9 cellular contexts compared by ENCODE assay signal in genomic region chr10:130190737-130191115, GRCh38. TPM values are rescaled to one million over a fixed set of nuclear protein-coding genes. Genes with fewer than 3 reads are reported as not detected.
DNase-seq lines count a peak whose midpoint lies in the region; ATAC-seq, FAIRE-seq and TF ChIP-seq lines count a peak whose summit lies in the region.
"Had no signal": no experiment of that assay in that cellular context is flagged by ENCODE, and none has a peak within 500 bp of the region (broad histone marks: within the 10 kb centered on the region; RNA-seq: fewer than 3 reads in every experiment).

No MANE protein-coding gene starts in this region.

- H3K27me3 ChIP-seq in heart left ventricle (peaks cover 0 to 10% (median 0%) of the 10 kb centered on the region in 9 donors), pancreas (no peaks in the 10 kb centered on the region)

- TF ChIP-seq POLR2A in heart left ventricle (IDR thresholded peaks at IDR 0.05), result no peak

- WGBS in heart left ventricle, 4 donors, result 14 to 40% (median 18%) methylated on average over 4 to 25 of the region's 25 CpGs
- WGBS in pancreas, 2 donors, result 6% methylated on average over 14 to 25 of the region's 25 CpGs

- H3K4me1 ChIP-seq in heart left ventricle, result peaks cover 0 to 29% (median 6%) of the 10 kb centered on the region in 12 donors
- peaks cover 0 to 4% (median 0%) of the 10 kb centered on the region in 3 donors for H3K4me1 ChIP-seq in pancreas

- H3K4me3 ChIP-seq in heart left ventricle (peak overlapping the region; percentile 16 to 82 (median 56)), pancreas (peak overlapping the region; percentile 29 to 80 (median 50))

- intact Hi-C loops in heart left ventricle (cut with DNase I), result loop anchor here in 9 of 10 donors (2.0 to 10.0 kb wide), 8 partner anchors 1594 to 1687 kb away; no protein-coding TSS in a partner anchor
- intact Hi-C loops in pancreas (cut with DNase I), result no loop called here

- H3K9me3 ChIP-seq in heart left ventricle (no peaks in the 10 kb centered on the region), pancreas (no peaks in the 10 kb centered on the region)

- H3K36me3 ChIP-seq in heart left ventricle, result peaks cover 0 to 19% (median 7%) of the 10 kb centered on the region in 9 donors
- H3K36me3 ChIP-seq in pancreas, result peaks cover 0 to 2% (median 0%) of the 10 kb centered on the region in 3 donors

- ATAC-seq in heart left ventricle, result peak in 2 of 4 donors; percentile 4 to 13
- peak; percentile 25 to 44 (median 28) for ATAC-seq in pancreas
- ATAC-seq in HG03175 (IDR thresholded peaks at IDR 0.05; ENCODE audit: unreplicated experiment), result no peak

- no peak for TF ChIP-seq CTCF in C4-2B (conservative IDR thresholded peaks at IDR 0.05)
- TF ChIP-seq CTCF in VCaP (conservative IDR thresholded peaks at IDR 0.05), result no peak
- no peak for TF ChIP-seq CTCF in heart left ventricle (IDR thresholded peaks at IDR 0.05)
- no peak for TF ChIP-seq CTCF in pancreas (IDR thresholded peaks at IDR 0.05)

- FAIRE-seq in pancreas (lab: Jason Lieb, UNC), result no peak

- no peak for DNase-seq in heart left ventricle
- DNase-seq in pancreas, result no peak
- DNase-seq in NCI-H1436 (lab: John Stamatoyannopoulos, UW), result no peak
- no peak for DNase-seq in NCI-H2227 (lab: John Stamatoyannopoulos, UW; ENCODE audit: unreplicated experiment)
- DNase-seq in GF-D8 (lab: John Stamatoyannopoulos, UW), result no peak

- H3K27ac ChIP-seq in C4-2B, result peak overlapping the region; percentile 69
- H3K27ac ChIP-seq in VCaP, result peak overlapping the region; percentile 60; the same call in 1 of the 2 replicates
- no peak overlapping the region for H3K27ac ChIP-seq in heart left ventricle
- H3K27ac ChIP-seq in pancreas, result peak overlapping the region in 1 of 4 donors; percentile 29
- H3K27ac ChIP-seq: epithelial cell of prostate had no signal

RNA-seq across cellular contexts. Expression of gene GLRX3, which starts 54.5 kb away (rescaled TPM):
- total RNA-seq in heart left ventricle (100 to 1,000 TPM in 1 of 9 donors, 10 to 100 TPM in 8; 54.0 to 127 (median 66.4) TPM), pancreas (10 to 100 TPM; 19.2 to 33.5 (median 28.7) TPM)
- polyA plus RNA-seq in heart left ventricle (100 to 1,000 TPM in 1 of 2 donors, 10 to 100 TPM in 1; 62.1 to 180 TPM), pancreas (10 to 100 TPM; 26.0 to 26.8 TPM)

Comparison
In these comparisons a context has a peak if more than half of its experiments do, and no peak if none do; other contexts are left out.
1. H3K27ac ChIP-seq: peak in C4-2B (single experiment) and VCaP (single experiment); none in heart left ventricle (0 of 12).
2. intact Hi-C loops: an anchor here in heart left ventricle (2.0 to 10.0 kb wide); none called in pancreas.